In genomic region chr7:47378728-47379395, GRCh38 we compare ENCODE assay signal across 20 cellular contexts.
"Had no signal": no experiment of that assay in that cellular context is flagged by ENCODE, and none has a peak within 500 bp of the region (broad histone marks: within the 10 kb centered on the region; RNA-seq: fewer than 3 reads in every experiment).

No MANE protein-coding gene starts in this region.

- FAIRE-seq: islet of Langerhans had no signal

- H3K9ac ChIP-seq: parathyroid adenoma had no signal

- H3K4me3 Mint-ChIP-seq: activated naive CD8-positive, alpha-beta T cell treated with anti-CD3 and anti-CD28 coated beads, Interleukin-2, amount 50 U/mL, for 24 hours; activated T-cell treated with anti-CD3 and anti-CD28 coated beads, Interleukin-2, amount 50 U/mL, for 4 hours; memory B cell; stimulated activated naive B cell treated with anti-CD40 and anti-IgM and Interleukin-4, amounts not matched to agents 10 μg/mL and 1 μg/mL and 100 μg/mL, for 72 hours had no signal

- H3K4me3 ChIP-seq: right atrium auricular region had no signal

- H3K27me3 Mint-ChIP-seq: memory B cell; stimulated activated naive B cell treated with anti-CD40 and anti-IgM and Interleukin-4, amounts not matched to agents 10 μg/mL and 1 μg/mL and 100 μg/mL, for 72 hours; type B pancreatic cell had no signal

- H3K27me3 ChIP-seq: ascending aorta, heart left ventricle, right atrium auricular region had no signal

- H3K27ac Mint-ChIP-seq: activated naive CD8-positive, alpha-beta T cell treated with anti-CD3 and anti-CD28 coated beads, Interleukin-2, amount 50 U/mL, for 24 hours; memory B cell; stimulated activated naive B cell treated with anti-CD40 and anti-IgM and Interleukin-4, amounts not matched to agents 10 μg/mL and 1 μg/mL and 100 μg/mL, for 72 hours had no signal

- ATAC-seq: activated CD4-positive, CD25-positive, alpha-beta regulatory T cell treated with anti-CD3 and anti-CD28 coated beads, Interleukin-2, amount 50 U/mL, for 24 hours; activated naive CD8-positive, alpha-beta T cell treated with anti-CD3 and anti-CD28 coated beads, Interleukin-2, amount 50 U/mL, for 24 hours; activated T-cell treated with anti-CD3 and anti-CD28 coated beads, Interleukin-2, amount 50 U/mL, for 4 hours; left lobe of liver; stimulated activated naive B cell treated with anti-CD40 and anti-IgM and Interleukin-4, amounts not matched to agents 10 μg/mL and 1 μg/mL and 100 μg/mL, for 72 hours had no signal

- H3K9me3 Mint-ChIP-seq: activated naive CD8-positive, alpha-beta T cell treated with anti-CD3 and anti-CD28 coated beads, Interleukin-2, amount 50 U/mL, for 24 hours; activated T-cell treated with anti-CD3 and anti-CD28 coated beads, Interleukin-2, amount 50 U/mL, for 4 hours; memory B cell; neural crest cell; stimulated activated naive B cell treated with anti-CD40 and anti-IgM and Interleukin-4, amounts not matched to agents 10 μg/mL and 1 μg/mL and 100 μg/mL, for 72 hours; type B pancreatic cell had no signal

- H3K36me3 ChIP-seq: ascending aorta, right atrium auricular region had no signal

- DNase-seq: activated CD4-positive, alpha-beta T cell treated with anti-CD3 and anti-CD28 coated beads, Interleukin-2, amount 50 U/mL, for 48 hours; activated naive CD4-positive, alpha-beta T cell; activated naive CD8-positive, alpha-beta T cell treated with anti-CD3 and anti-CD28 coated beads, Interleukin-2, amount 50 U/mL, for 24 hours; activated T-cell treated with anti-CD3 and anti-CD28 coated beads, Interleukin-2, amount 50 U/mL, for 4 hours; cortex of kidney; effector CD8-positive, alpha-beta T cell; foreskin melanocyte; heart left ventricle; stimulated activated CD4-positive, alpha-beta T cell treated with anti-CD3 and anti-CD28 coated beads, Interleukin-1b, Interleukin-23, amount 100 ng/mL, for 48 hours; stimulated activated naive B cell treated with anti-CD40 and anti-IgM and Interleukin-4, amounts not matched to agents 10 μg/mL and 1 μg/mL and 100 μg/mL, for 72 hours; SW 1271 had no signal

- H3K9me3 ChIP-seq: ascending aorta, heart left ventricle, right atrium auricular region had no signal
